Comparison of ENCODE assay signal across 11 cellular contexts in the genomic region with DNA sequence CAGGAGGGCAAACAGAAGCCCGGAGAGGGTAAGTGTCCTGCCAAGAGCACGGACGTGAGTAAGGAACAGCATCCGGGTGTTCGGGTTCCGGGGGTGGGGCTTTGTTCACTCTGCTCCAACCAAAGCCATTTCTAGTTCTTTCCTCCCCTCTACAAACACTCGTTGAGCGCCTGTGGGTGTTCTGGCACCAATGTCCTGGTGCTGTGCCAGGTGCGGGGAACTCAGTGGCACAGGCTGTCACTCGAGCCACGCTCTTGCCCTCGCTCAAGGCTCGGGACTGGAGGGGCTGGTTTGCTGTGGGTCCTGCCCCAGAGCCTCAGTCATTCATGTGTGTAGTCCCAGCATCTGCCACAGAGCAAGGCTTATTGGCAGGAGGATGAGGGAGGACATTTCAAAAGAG.
DNase-seq lines count a peak whose midpoint lies in the region; ATAC-seq and TF ChIP-seq lines count a peak whose summit lies in the region.
"Had no signal": no experiment of that assay in that cellular context is flagged by ENCODE, and none has a peak within 500 bp of the region (broad histone marks: within the 10 kb centered on the region; RNA-seq: fewer than 3 reads in every experiment).

No MANE protein-coding gene starts in this region.

- TF ChIP-seq CTCF in prostate gland (IDR thresholded peaks at IDR 0.05) = no peak

- no peaks in the 10 kb centered on the region for H3K9me3 ChIP-seq in prostate gland

- no peak for TF ChIP-seq POLR2A in prostate gland (IDR thresholded peaks at IDR 0.05)

- WGBS in prostate gland = 39% methylated on average over 13 of the region's 13 CpGs

- no peaks in the 10 kb centered on the region for H3K27me3 ChIP-seq in prostate gland (replicated peaks; ENCODE audit: insufficient read depth)

- H3K36me3 ChIP-seq in prostate gland = no peaks in the 10 kb centered on the region

- ATAC-seq in left cardiac atrium (peak; percentile 55 to 60), HG02798 (IDR thresholded peaks at IDR 0.05; ENCODE audit: poor library complexity, unreplicated experiment) (no peak), GM21360 (IDR thresholded peaks at IDR 0.05; ENCODE audit: unreplicated experiment) (no peak)

- H3K4me3 ChIP-seq in prostate gland = no peak overlapping the region

- peak; percentile 96 for DNase-seq in DMS79 treated with DMSO at 0.1 percent for 48 hours (lab: John Stamatoyannopoulos, UW)
- peak; percentile 72 for DNase-seq in SHP77 treated with DMSO at 0.1 percent for 48 hours (lab: John Stamatoyannopoulos, UW)
- peak; percentile 61 for DNase-seq in left cardiac atrium
- peak; percentile 71 for DNase-seq in prostate gland (ENCODE audit: low spot score)
- no peak for DNase-seq in NCI-H1436 (lab: John Stamatoyannopoulos, UW)
- DNase-seq in GF-D8 (lab: John Stamatoyannopoulos, UW) = no peak
- DNase-seq: activated CD8-positive, alpha-beta memory T cell treated with anti-CD3 and anti-CD28 coated beads, Interleukin-2, amount 50 U/mL, for 4 hours; CD4-positive, CD25-positive, alpha-beta regulatory T cell; IMR-90 had no signal

- intact Hi-C loops in left cardiac atrium (cut with DNase I) = no loop called here
- intact Hi-C loops in prostate gland (cut with DNase I) = no loop called here

- peaks cover 3% of the 10 kb centered on the region for H3K4me1 ChIP-seq in prostate gland (replicated peaks)

- H3K27ac ChIP-seq in prostate gland = peak overlapping the region; percentile 58 to 68

Comparison
In these comparisons a context has a peak if more than half of its experiments do, and no peak if none do; other contexts are left out.
1. DNase-seq: peak in DMS79 treated with DMSO at 0.1 percent for 48 hours (single experiment), SHP77 treated with DMSO at 0.1 percent for 48 hours (single experiment), left cardiac atrium (single experiment) and prostate gland (single experiment); none in NCI-H1436 (single experiment) and GF-D8 (single experiment).
2. ATAC-seq: peak in left cardiac atrium (2 of 2); none in HG02798 (single experiment) and GM21360 (single experiment).